ENCODE assay signal across 21 cellular contexts in the genomic region with DNA sequence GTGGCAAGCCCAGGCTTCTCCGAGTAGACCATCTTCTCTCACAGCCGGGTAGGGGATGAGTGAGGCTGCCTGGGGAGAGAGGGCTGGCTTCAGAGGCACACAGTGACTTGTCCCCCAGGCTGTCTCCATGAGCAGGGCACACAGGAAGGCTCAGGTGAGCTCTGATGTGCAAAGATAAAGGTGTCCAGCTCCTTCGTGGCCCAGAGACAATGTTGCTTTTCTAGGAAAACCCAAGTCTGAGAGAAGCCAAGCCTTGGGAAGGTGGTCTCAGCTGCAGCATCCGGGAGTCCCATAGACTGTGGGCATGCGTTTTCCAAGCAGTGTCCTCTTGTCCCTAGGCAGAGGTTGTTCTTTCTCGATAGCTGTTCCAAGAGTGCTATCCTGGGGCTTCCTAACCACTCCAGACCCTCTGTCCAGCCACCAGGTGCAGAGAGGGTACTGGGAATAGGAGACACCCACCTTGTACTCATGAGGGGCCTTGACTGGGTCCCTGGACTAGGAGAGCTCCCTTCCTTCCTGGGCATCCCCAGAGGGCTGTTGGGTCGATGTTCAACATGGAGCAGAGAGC.
DNase-seq lines count a peak whose midpoint lies in the region; ATAC-seq and TF ChIP-seq lines count a peak whose summit lies in the region.
"Had no signal": no experiment of that assay in that cellular context is flagged by ENCODE, and none has a peak within 500 bp of the region (broad histone marks: within the 10 kb centered on the region; RNA-seq: fewer than 3 reads in every experiment).

No MANE protein-coding gene starts in this region.

- H3K27ac ChIP-seq in right atrium auricular region (no peak overlapping the region), esophagus muscularis mucosa (replicated peaks in 1 of 4) (no peak overlapping the region), suprapubic skin (no peak overlapping the region)
- H3K27ac ChIP-seq: 22Rv1; BLaER1 treated with 17β-estradiol and CSF1 and Interleukin-3, amounts not matched to agents 10 nM and 100 nM had no signal

- H3K36me3 ChIP-seq in right atrium auricular region: no peaks in the 10 kb centered on the region
- no peaks in the 10 kb centered on the region for H3K36me3 ChIP-seq in esophagus muscularis mucosa
- H3K36me3 ChIP-seq in suprapubic skin: no peaks in the 10 kb centered on the region
- H3K36me3 ChIP-seq: BE2C; BLaER1 treated with 17β-estradiol and CSF1 and Interleukin-3, amounts not matched to agents 10 nM and 100 nM had no signal

- ATAC-seq in GM18907 (IDR thresholded peaks at IDR 0.05; ENCODE audit: unreplicated experiment): no peak
- ATAC-seq: GM12878, GM23338 had no signal

- TF ChIP-seq POLR2A in esophagus muscularis mucosa (IDR thresholded peaks at IDR 0.05; ENCODE audit: low read depth) (no peak), suprapubic skin (IDR thresholded peaks at IDR 0.05) (no peak)

- WGBS in esophagus muscularis mucosa: 73% methylated on average over 4 of the region's 7 CpGs
- 88% methylated on average over 7 of the region's 7 CpGs for WGBS in suprapubic skin

- H3K4me3 ChIP-seq in right atrium auricular region: no peak overlapping the region
- no peak overlapping the region for H3K4me3 ChIP-seq in esophagus muscularis mucosa
- no peak overlapping the region for H3K4me3 ChIP-seq in suprapubic skin
- H3K4me3 ChIP-seq: BLaER1 treated with 17β-estradiol and CSF1 and Interleukin-3, amounts not matched to agents 10 nM and 100 nM; GM12878; GM23338 had no signal

- no peaks in the 10 kb centered on the region for H3K4me1 ChIP-seq in right atrium auricular region
- H3K4me1 ChIP-seq in esophagus muscularis mucosa: no peaks in the 10 kb centered on the region
- no peaks in the 10 kb centered on the region for H3K4me1 ChIP-seq in suprapubic skin
- H3K4me1 ChIP-seq: BE2C had no signal

- in situ Hi-C loops in ACHN (cut with HindIII; ENCODE audit: low pct_ligation_motif_present, low pct_unique_long_range_greater_than_20kb, low sequenced_read_pairs): no loop called here

- no peak for TF ChIP-seq EP300 in esophagus muscularis mucosa (IDR thresholded peaks at IDR 0.05)
- no peak for TF ChIP-seq EP300 in suprapubic skin (IDR thresholded peaks at IDR 0.05)

- no peaks in the 10 kb centered on the region for H3K9me3 ChIP-seq in right atrium auricular region
- H3K9me3 ChIP-seq in esophagus muscularis mucosa: no peaks in the 10 kb centered on the region
- no peaks in the 10 kb centered on the region for H3K9me3 ChIP-seq in suprapubic skin
- H3K9me3 ChIP-seq: BE2C; BLaER1 treated with 17β-estradiol and CSF1 and Interleukin-3, amounts not matched to agents 10 nM and 100 nM had no signal

- peak; percentile 44 for DNase-seq in right atrium auricular region (ENCODE audit: low spot score)
- DNase-seq in cardiac septum (ENCODE audit: low spot score): no peak
- peak; percentile 86 for DNase-seq in esophagus muscularis mucosa (ENCODE audit: extremely low spot score)
- peak; percentile 35 to 47 for DNase-seq in suprapubic skin (ENCODE audit: low spot score in 2 of 2)
- DNase-seq in stimulated activated CD4-positive, alpha-beta T cell treated with anti-CD3 and anti-CD28 coated beads, Interleukin-2, amount 100 ng/mL, for 24 hours: no peak
- no peak for DNase-seq in iPS-NIHi11 (ENCODE audit: low spot score)
- DNase-seq in ACHN: no peak
- DNase-seq: AML-193; BE2C; CD4-positive, alpha-beta T cell; CD8-positive, alpha-beta memory T cell; DMS 273 treated with DMSO at 0.1 percent for 48 hours; DMS79; EL; GDM1; HCEC 1CT had no signal

- intact Hi-C loops in cardiac septum (cut with DNase I) (no loop called here), esophagus muscularis mucosa (cut with DNase I) (no loop called here)

- H3K27me3 ChIP-seq in right atrium auricular region (no peaks in the 10 kb centered on the region), esophagus muscularis mucosa (peaks cover 0 to 15% (median 0%) of the 10 kb centered on the region in 4 donors), suprapubic skin (peaks cover 1% of the 10 kb centered on the region)
- H3K27me3 ChIP-seq: BE2C; BLaER1 treated with 17β-estradiol and CSF1 and Interleukin-3, amounts not matched to agents 10 nM and 100 nM had no signal

- TF ChIP-seq CTCF in right atrium auricular region (IDR thresholded peaks at IDR 0.05) (no peak), esophagus muscularis mucosa (IDR thresholded peaks at IDR 0.05) (no peak), suprapubic skin (IDR thresholded peaks at IDR 0.05) (no peak)

Comparison
In these comparisons a context has a peak if more than half of its experiments do, and no peak if none do; other contexts are left out.
1. DNase-seq: peak in right atrium auricular region (single experiment), esophagus muscularis mucosa (single experiment) and suprapubic skin (2 of 2); none in cardiac septum (single experiment), stimulated activated CD4-positive, alpha-beta T cell treated with anti-CD3 and anti-CD28 coated beads, Interleukin-2, amount 100 ng/mL, for 24 hours (0 of 2), iPS-NIHi11 (single experiment) and ACHN (single experiment).